16 cellular contexts compared by ENCODE assay signal in the genomic region with DNA sequence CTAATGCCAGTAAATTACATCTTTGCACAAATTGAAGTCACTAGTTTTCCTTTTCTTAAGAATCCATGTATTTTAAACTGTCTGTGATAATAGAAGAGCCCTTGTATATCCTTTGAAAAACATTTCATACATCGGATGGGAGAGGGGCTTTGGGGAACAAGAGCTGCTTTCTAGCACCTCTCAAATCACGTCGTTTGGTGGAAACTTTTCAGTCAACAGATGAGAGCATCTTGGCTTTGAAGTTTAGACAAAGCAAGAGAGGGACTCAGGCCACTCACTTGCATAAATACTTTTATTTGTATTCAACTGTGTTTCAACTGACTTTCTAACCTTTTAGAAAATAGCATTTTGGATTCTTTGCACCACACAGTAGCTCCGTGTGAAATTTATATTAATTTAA.
"Had no signal": no experiment of that assay in that cellular context is flagged by ENCODE, and none has a peak within 500 bp of the region (broad histone marks: within the 10 kb centered on the region; RNA-seq: fewer than 3 reads in every experiment).

No MANE protein-coding gene starts in this region.

- H3K27ac Mint-ChIP-seq: naive thymus-derived CD4-positive, alpha-beta T cell; stimulated activated effector memory CD8-positive, alpha-beta T cell treated with anti-CD3 and anti-CD28 coated beads, Interleukin-12 subunit alpha, Interleukin-12 subunit beta, amount 100 ng/mL, for 72 hours had no signal

- DNase-seq: caudate nucleus; colonic mucosa; dermis blood vessel endothelial cell; left colon; left ventricle myocardium superior; naive thymus-derived CD4-positive, alpha-beta T cell; nucleus accumbens; ovary; small intestine; stimulated activated CD4-positive, alpha-beta T cell treated with anti-CD3 and anti-CD28 coated beads, Interleukin-4, amount 100 ng/mL, for 1 hour; stimulated activated CD8-positive, alpha-beta memory T cell treated with anti-CD3 and anti-CD28 coated beads, Interleukin-4, amount 100 ng/mL, for 48 hours; stimulated activated naive CD8-positive, alpha-beta T cell treated with anti-CD3 and anti-CD28 coated beads, Interleukin-15, Interleukin-2, amounts not matched to agents 100 U/mL and 50 U/mL, for 24 hours had no signal

- H3K4me1 Mint-ChIP-seq: naive thymus-derived CD4-positive, alpha-beta T cell; stimulated activated effector memory CD8-positive, alpha-beta T cell treated with anti-CD3 and anti-CD28 coated beads, Interleukin-12 subunit alpha, Interleukin-12 subunit beta, amount 100 ng/mL, for 72 hours had no signal

- H3K36me3 Mint-ChIP-seq: naive thymus-derived CD4-positive, alpha-beta T cell; stimulated activated effector memory CD8-positive, alpha-beta T cell treated with anti-CD3 and anti-CD28 coated beads, Interleukin-12 subunit alpha, Interleukin-12 subunit beta, amount 100 ng/mL, for 72 hours had no signal

- H3K9me3 ChIP-seq: colonic mucosa, ovary, right atrium auricular region, tibial nerve had no signal

- ATAC-seq: left colon; left ventricle myocardium superior; naive thymus-derived CD4-positive, alpha-beta T cell; stimulated activated effector memory CD8-positive, alpha-beta T cell treated with anti-CD3 and anti-CD28 coated beads, Interleukin-12 subunit alpha, Interleukin-12 subunit beta, amount 100 ng/mL, for 72 hours; stimulated activated naive CD8-positive, alpha-beta T cell treated with anti-CD3 and anti-CD28 coated beads, Interleukin-15, Interleukin-2, amounts not matched to agents 100 U/mL and 50 U/mL, for 24 hours had no signal

- H3K4me3 Mint-ChIP-seq: naive thymus-derived CD4-positive, alpha-beta T cell; stimulated activated effector memory CD8-positive, alpha-beta T cell treated with anti-CD3 and anti-CD28 coated beads, Interleukin-12 subunit alpha, Interleukin-12 subunit beta, amount 100 ng/mL, for 72 hours had no signal

- H3K27me3 Mint-ChIP-seq: naive thymus-derived CD4-positive, alpha-beta T cell had no signal

- H3K4me1 ChIP-seq: colonic mucosa, right atrium auricular region, tibial nerve had no signal

- H3K36me3 ChIP-seq: colonic mucosa, ovary, right atrium auricular region, tibial nerve had no signal

- H3K27ac ChIP-seq: colonic mucosa, ovary, right atrium auricular region, tibial nerve had no signal

- H3K4me3 ChIP-seq: colonic mucosa, lung, ovary, right atrium auricular region, tibial nerve had no signal

- H3K27me3 ChIP-seq: colonic mucosa, ovary, right atrium auricular region, tibial nerve had no signal
